In the genomic region with DNA sequence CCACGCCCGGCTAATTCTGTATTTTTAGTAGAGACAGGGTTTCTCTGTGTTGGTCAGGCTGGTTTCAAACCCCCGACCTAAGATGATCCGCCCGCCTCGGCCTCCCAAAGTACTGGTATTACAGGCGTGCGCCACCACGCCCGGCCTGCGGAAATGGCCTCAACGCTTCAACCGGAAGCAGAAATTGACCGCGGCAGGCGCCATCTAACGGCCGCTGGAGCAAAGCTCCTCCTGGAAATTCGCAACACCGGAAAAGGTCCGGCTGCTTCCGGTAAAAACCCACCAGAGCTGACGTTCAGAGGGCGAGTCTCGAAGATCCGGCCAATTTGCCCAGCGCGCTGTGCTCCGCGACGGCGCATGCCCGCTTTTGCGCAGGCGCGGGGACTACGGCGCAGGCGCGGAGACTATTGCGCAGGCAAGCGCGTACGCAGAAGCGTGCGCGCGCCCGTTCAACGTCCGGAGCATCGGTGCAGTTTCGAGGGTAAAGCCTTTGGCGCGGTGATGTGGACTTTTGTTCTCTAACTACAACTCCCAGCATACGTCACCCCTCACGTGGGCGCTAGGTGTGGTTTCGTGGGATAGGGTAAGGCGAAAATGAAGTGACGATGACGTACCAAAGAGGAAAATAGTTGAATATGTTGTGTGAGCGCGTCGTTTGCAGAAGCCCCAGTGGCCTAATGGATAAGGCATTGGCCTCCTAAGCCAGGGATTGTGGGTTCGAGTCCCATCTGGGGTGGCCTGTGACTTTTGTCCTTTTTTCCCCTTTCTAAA, we compare ENCODE assay signal across 1 cellular context.
TF ChIP-seq lines count a peak whose summit lies in the region.

No MANE protein-coding gene starts in this region.

TF ChIP-seq in SK-N-SH treated with all-trans-retinoic acid at 6 μM for 48 hours, 23 proteins besides CTCF, POLR2A, EP300 and RAD21 (continued from another document):
- peak; percentile 91; the same call in 1 of the 2 replicates for TF ChIP-seq SNAI2 (CRISPR knock-in tag; IDR thresholded peaks at IDR 0.05)
- peak; percentile 96 for TF ChIP-seq CSDC2 (CRISPR knock-in tag; IDR thresholded peaks at IDR 0.05)
- TF ChIP-seq TCF4 (CRISPR knock-in tag; IDR thresholded peaks at IDR 0.05; ENCODE audit: borderline replicate concordance) = no peak
- no peak for TF ChIP-seq RARB (CRISPR knock-in tag; IDR thresholded peaks at IDR 0.05)
- TF ChIP-seq OSR1 (CRISPR knock-in tag; IDR thresholded peaks at IDR 0.05) = no peak
- peak; percentile 37; the same call in 1 of the 2 replicates for TF ChIP-seq CREB5 (CRISPR knock-in tag; IDR thresholded peaks at IDR 0.05; ENCODE audit: low read depth)
